Comparison of ENCODE assay signal across 8 cellular contexts in genomic region chr19:38506723-38507550, GRCh38.
DNase-seq lines count a peak whose midpoint lies in the region; ATAC-seq lines count a peak whose summit lies in the region.

No MANE protein-coding gene starts in this region.

- peak; percentile 73 for ATAC-seq in HG03060 (IDR thresholded peaks at IDR 0.05; ENCODE audit: low read depth, unreplicated experiment)
- no peak for ATAC-seq in GM19324 (IDR thresholded peaks at IDR 0.05; ENCODE audit: low FRiP score, unreplicated experiment)

- peak; percentile 54 for DNase-seq in ELR (ENCODE audit: low read depth)
- DNase-seq in NOMO-1 treated with dmso at 0.1 percent for 144 hours (lab: John Stamatoyannopoulos, UW; ENCODE audit: unreplicated experiment): peak; percentile 90
- DNase-seq in activated T-cell treated with anti-CD3 and anti-CD28 coated beads for 4 hours: peak; percentile 84
- peak; percentile 71 for DNase-seq in foreskin melanocyte
- peak; percentile 96 for DNase-seq in posterior vena cava (ENCODE audit: low spot score)
- DNase-seq in NCI-H1092 treated with DMSO at 0.1 percent for 48 hours (lab: John Stamatoyannopoulos, UW): no peak

- intact Hi-C loops in posterior vena cava (cut with DNase I): no loop called here
